9 cellular contexts compared by ENCODE assay signal in genomic region chr2:96115631-96116423, GRCh38. TPM values are rescaled to one million over a fixed set of nuclear protein-coding genes. Genes with fewer than 3 reads are reported as not detected.
DNase-seq lines count a peak whose midpoint lies in the region; ATAC-seq and TF ChIP-seq lines count a peak whose summit lies in the region.
"Had no signal": no experiment of that assay in that cellular context is flagged by ENCODE, and none has a peak within 500 bp of the region (broad histone marks: within the 10 kb centered on the region; RNA-seq: fewer than 3 reads in every experiment).

No MANE protein-coding gene starts in this region.

- TF ChIP-seq CTCF in glutamatergic neuron (IDR thresholded peaks at IDR 0.05; ENCODE audit: partially characterized antibody, unreplicated experiment): no peak
- no peak for TF ChIP-seq CTCF in prostate gland (IDR thresholded peaks at IDR 0.05)

- no peak overlapping the region for H3K27ac ChIP-seq in prostate gland
- H3K27ac ChIP-seq: SJSA1 had no signal

- peak overlapping the region; percentile 80; the same call in 1 of the 2 replicates for H3K9ac ChIP-seq in ES-I3 (ENCODE audit: low read depth, low read length)

- H3K4me1 Mint-ChIP-seq in T-cell (peaks cover 6 to 23% (median 16%) of the 10 kb centered on the region in 3 donors), glutamatergic neuron (ENCODE audit: low read depth, unreplicated experiment) (peaks cover 2% of the 10 kb centered on the region)

- H3K4me1 ChIP-seq in ES-I3 (ENCODE audit: insufficient read depth, low read length): peaks cover 8% of the 10 kb centered on the region; the same call in 1 of the 2 replicates
- no peaks in the 10 kb centered on the region for H3K4me1 ChIP-seq in prostate gland (replicated peaks)

- CTCF ChIA-PET in T-cell (lab: Charles Lee): interaction anchor here (0.7 to 2.9 kb wide), 4 partner anchors 15 to 58 kb away, joined by 3 to 11 read pairs (median 4); no protein-coding TSS in a partner anchor

- H3K4me3 Mint-ChIP-seq in T-cell (peak overlapping the region; percentile 64 to 91 (median 76)), glutamatergic neuron (ENCODE audit: unreplicated experiment) (peak overlapping the region; percentile 57)

- H3K36me3 Mint-ChIP-seq in T-cell (no peaks in the 10 kb centered on the region), glutamatergic neuron (ENCODE audit: unreplicated experiment) (peaks cover 12% of the 10 kb centered on the region)

- intact Hi-C loops in prostate gland (cut with DNase I): loop anchor here (2.0 kb wide), 1 partner anchor 123 kb away; no protein-coding TSS in a partner anchor

- TF ChIP-seq POLR2A in prostate gland (IDR thresholded peaks at IDR 0.05): no peak

- H3K9me3 ChIP-seq in ES-I3 (ENCODE audit: control insufficient read depth, insufficient read depth, low read length) (no peaks in the 10 kb centered on the region), prostate gland (no peaks in the 10 kb centered on the region)

- ATAC-seq in T-cell (replicated peaks in 1 of 4) (peak in 1 of 4 experiments; percentile 2), GM18870 (IDR thresholded peaks at IDR 0.05; ENCODE audit: unreplicated experiment) (no peak), GM21515 (IDR thresholded peaks at IDR 0.05; ENCODE audit: unreplicated experiment) (no peak), HG03469 (IDR thresholded peaks at IDR 0.05; ENCODE audit: unreplicated experiment) (no peak)

- H3K4me3 ChIP-seq in prostate gland: peak overlapping the region; percentile 44 to 65

- H3K27me3 ChIP-seq in prostate gland (replicated peaks; ENCODE audit: insufficient read depth): no peaks in the 10 kb centered on the region

- H3K36me3 ChIP-seq in ES-I3 (ENCODE audit: insufficient read depth, low read length) (no peaks in the 10 kb centered on the region), prostate gland (no peaks in the 10 kb centered on the region)
- H3K36me3 ChIP-seq: SJSA1 had no signal

- H3K27me3 Mint-ChIP-seq in T-cell (peaks cover 11 to 27% of the 10 kb centered on the region in 2 donors), glutamatergic neuron (ENCODE audit: unreplicated experiment) (peaks cover 16% of the 10 kb centered on the region)

- POLR2A ChIA-PET in T-cell (lab: Charles Lee): interaction anchor here in 1 of 2 donors (0.6 kb wide), 1 partner anchor 229 kb away, joined by 3 read pairs; no protein-coding TSS in a partner anchor

- no peaks in the 10 kb centered on the region for H3K9me3 Mint-ChIP-seq in T-cell
- H3K9me3 Mint-ChIP-seq in glutamatergic neuron (ENCODE audit: unreplicated experiment): peaks cover 10% of the 10 kb centered on the region

- WGBS in prostate gland: 59% methylated on average over 60 of the region's 77 CpGs

- DNase-seq in T-cell: no peak
- no peak for DNase-seq in glutamatergic neuron
- DNase-seq in prostate gland (ENCODE audit: low spot score): no peak
- DNase-seq in NCI-H2196 (lab: John Stamatoyannopoulos, UW; ENCODE audit: unreplicated experiment): no peak

- H3K27ac Mint-ChIP-seq in T-cell (no peak overlapping the region), glutamatergic neuron (ENCODE audit: unreplicated experiment) (no peak overlapping the region)

RNA-seq across cellular contexts. Expression of gene ADRA2B, which starts 0.5 kb away (rescaled TPM):
- total RNA-seq in T-cell: under 1 TPM; 0.13 to 0.77 (median 0.18) TPM
- total RNA-seq in glutamatergic neuron (ENCODE audit: unreplicated experiment): 0.91 TPM
- total RNA-seq in prostate gland: 1 to 10 TPM in 1 of 2 donors, under 1 TPM in 1; 0.23 to 5.0 TPM
- total RNA-seq: SJSA1 had no signal

RNA-seq across cellular contexts. Expression of gene ASTL, which starts 22.5 kb away (rescaled TPM):
- total RNA-seq in T-cell (10 to 100 TPM in 1 of 5 donors, 1 to 10 TPM in 4; 1.2 to 10.4 (median 1.4) TPM), glutamatergic neuron (ENCODE audit: unreplicated experiment) (not detected), prostate gland (under 1 TPM in 1 of 2 donors, not detected in 1; 0.57 TPM)
- total RNA-seq: SJSA1 had no signal

RNA-seq across cellular contexts. Expression of gene DUSP2, which starts 29.4 kb away (rescaled TPM):
- total RNA-seq in T-cell: 100 to 1,000 TPM in 2 of 5 donors, 10 to 100 TPM in 3; 37.2 to 437 (median 54.0) TPM
- 0.34 TPM for total RNA-seq in glutamatergic neuron (ENCODE audit: unreplicated experiment)
- 10 to 100 TPM in 1 of 2 donors, 1 to 10 TPM in 1; 5.2 to 45.7 TPM for total RNA-seq in prostate gland
